Comparison of ENCODE assay signal across 2 cellular contexts in the genomic region with DNA sequence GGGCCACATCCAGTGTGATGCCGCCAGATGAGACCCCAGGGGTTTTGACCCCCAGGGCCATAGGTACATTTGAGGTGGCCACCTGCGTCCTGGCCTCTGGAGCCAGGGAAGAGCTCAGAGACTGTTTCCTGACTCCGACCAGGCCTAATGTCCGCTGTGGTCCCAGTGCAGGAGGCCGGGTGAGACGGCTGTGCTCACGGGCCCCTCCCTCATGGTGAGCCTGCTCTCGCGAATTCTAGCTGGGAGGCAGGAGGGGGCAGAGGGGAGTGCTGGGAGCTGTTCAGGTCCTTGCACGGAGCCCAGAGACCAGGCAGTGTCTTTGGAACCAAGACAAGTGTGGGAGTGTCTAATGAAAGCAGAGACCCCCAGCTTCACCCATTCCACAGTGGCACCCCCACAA.
TF ChIP-seq lines count a peak whose summit lies in the region.

No MANE protein-coding gene starts in this region.

TF ChIP-seq in K562, 482 proteins besides CTCF, POLR2A, EP300 and RAD21 (continued from another document):
- TF ChIP-seq NFE2L1 (tag; IDR thresholded peaks at IDR 0.05; ENCODE audit: borderline replicate concordance, low read depth) (no peak), LCOR (CRISPR knock-in tag; IDR thresholded peaks at IDR 0.05) (no peak), CHD1 (IDR thresholded peaks at IDR 0.05; ENCODE audit: low read length) (no peak), RBBP5 (IDR thresholded peaks at IDR 0.05; ENCODE audit: borderline replicate concordance, insufficient read depth, low read length, poor library complexity, severe bottlenecking) (no peak), ASH1L (IDR thresholded peaks at IDR 0.05; ENCODE audit: borderline replicate concordance, low read depth, partially characterized antibody) (no peak), BHLHE40 (IDR thresholded peaks at IDR 0.05; ENCODE audit: low read length) (no peak)
- TF ChIP-seq, protein P1, sequence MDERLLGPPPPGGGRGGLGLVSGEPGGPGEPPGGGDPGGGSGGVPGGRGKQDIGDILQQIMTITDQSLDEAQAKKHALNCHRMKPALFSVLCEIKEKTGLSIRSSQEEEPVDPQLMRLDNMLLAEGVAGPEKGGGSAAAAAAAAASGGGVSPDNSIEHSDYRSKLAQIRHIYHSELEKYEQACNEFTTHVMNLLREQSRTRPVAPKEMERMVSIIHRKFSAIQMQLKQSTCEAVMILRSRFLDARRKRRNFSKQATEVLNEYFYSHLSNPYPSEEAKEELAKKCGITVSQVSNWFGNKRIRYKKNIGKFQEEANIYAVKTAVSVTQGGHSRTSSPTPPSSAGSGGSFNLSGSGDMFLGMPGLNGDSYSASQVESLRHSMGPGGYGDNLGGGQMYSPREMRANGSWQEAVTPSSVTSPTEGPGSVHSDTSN (CRISPR knock-in tag; IDR thresholded peaks at IDR 0.05; ENCODE audit: low read depth) = no peak
- TF ChIP-seq, protein P1 (tag; conservative IDR thresholded peaks at IDR 0.05; ENCODE audit: low read depth) = no peak

TF ChIP-seq in GM12891, 5 proteins besides CTCF, POLR2A, EP300 and RAD21 (continued from another document):
- TF ChIP-seq POLR2AphosphoS5 (IDR thresholded peaks at IDR 0.05; ENCODE audit: low read depth, low read length) (no peak), SPI1 (IDR thresholded peaks at IDR 0.05; ENCODE audit: low read depth, low read length) (no peak), PAX5 (IDR thresholded peaks at IDR 0.05; ENCODE audit: insufficient read depth, low read length, severe bottlenecking) (no peak)
